1 cellular context compared by ENCODE assay signal in the genomic region with DNA sequence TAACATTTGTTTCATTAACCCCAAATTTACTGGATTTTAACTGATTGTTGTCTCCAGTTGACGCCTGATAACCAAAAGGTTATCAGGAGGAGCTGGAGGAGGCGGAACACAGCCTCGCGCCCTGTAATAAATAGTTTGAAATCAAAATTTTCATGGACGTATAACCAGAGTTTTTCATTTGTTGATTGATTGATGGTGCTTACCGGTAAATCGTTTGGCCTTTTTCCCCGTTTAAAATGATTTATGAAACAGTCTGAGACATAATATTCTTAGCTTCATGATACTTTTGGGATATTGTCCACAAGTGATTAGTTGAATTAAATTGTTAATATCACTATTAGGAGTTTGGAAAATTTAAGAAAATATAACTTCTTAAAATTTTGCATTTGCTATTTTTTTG.
TF ChIP-seq lines count a peak whose summit lies in the region.

No MANE protein-coding gene starts in this region.

TF ChIP-seq in HCT116, 20 proteins besides CTCF, POLR2A, EP300 and RAD21:
- TF ChIP-seq ZFX (IDR thresholded peaks at IDR 0.05) = no peak
- no peak for TF ChIP-seq JUND (IDR thresholded peaks at IDR 0.05)
- no peak for TF ChIP-seq POLR2AphosphoS5 (IDR thresholded peaks at IDR 0.05; ENCODE audit: low read depth, low read length)
- TF ChIP-seq CBX3 (IDR thresholded peaks at IDR 0.05; ENCODE audit: low read depth) = no peak
- TF ChIP-seq, protein P1, sequence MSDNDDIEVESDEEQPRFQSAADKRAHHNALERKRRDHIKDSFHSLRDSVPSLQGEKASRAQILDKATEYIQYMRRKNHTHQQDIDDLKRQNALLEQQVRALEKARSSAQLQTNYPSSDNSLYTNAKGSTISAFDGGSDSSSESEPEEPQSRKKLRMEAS (IDR thresholded peaks at IDR 0.05) = no peak
- TF ChIP-seq SIN3A (IDR thresholded peaks at IDR 0.05; ENCODE audit: low read depth) = no peak
- TF ChIP-seq, protein P2, sequence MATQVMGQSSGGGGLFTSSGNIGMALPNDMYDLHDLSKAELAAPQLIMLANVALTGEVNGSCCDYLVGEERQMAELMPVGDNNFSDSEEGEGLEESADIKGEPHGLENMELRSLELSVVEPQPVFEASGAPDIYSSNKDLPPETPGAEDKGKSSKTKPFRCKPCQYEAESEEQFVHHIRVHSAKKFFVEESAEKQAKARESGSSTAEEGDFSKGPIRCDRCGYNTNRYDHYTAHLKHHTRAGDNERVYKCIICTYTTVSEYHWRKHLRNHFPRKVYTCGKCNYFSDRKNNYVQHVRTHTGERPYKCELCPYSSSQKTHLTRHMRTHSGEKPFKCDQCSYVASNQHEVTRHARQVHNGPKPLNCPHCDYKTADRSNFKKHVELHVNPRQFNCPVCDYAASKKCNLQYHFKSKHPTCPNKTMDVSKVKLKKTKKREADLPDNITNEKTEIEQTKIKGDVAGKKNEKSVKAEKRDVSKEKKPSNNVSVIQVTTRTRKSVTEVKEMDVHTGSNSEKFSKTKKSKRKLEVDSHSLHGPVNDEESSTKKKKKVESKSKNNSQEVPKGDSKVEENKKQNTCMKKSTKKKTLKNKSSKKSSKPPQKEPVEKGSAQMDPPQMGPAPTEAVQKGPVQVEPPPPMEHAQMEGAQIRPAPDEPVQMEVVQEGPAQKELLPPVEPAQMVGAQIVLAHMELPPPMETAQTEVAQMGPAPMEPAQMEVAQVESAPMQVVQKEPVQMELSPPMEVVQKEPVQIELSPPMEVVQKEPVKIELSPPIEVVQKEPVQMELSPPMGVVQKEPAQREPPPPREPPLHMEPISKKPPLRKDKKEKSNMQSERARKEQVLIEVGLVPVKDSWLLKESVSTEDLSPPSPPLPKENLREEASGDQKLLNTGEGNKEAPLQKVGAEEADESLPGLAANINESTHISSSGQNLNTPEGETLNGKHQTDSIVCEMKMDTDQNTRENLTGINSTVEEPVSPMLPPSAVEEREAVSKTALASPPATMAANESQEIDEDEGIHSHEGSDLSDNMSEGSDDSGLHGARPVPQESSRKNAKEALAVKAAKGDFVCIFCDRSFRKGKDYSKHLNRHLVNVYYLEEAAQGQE (IDR thresholded peaks at IDR 0.05; ENCODE audit: low read depth) = no peak
- TF ChIP-seq EGR1 (IDR thresholded peaks at IDR 0.05; ENCODE audit: low read depth) = no peak
- no peak for TF ChIP-seq ELF1 (IDR thresholded peaks at IDR 0.05; ENCODE audit: borderline replicate concordance, low read depth)
- TF ChIP-seq SP1 (IDR thresholded peaks at IDR 0.05; ENCODE audit: low read depth) = no peak
- TF ChIP-seq, protein P3, sequence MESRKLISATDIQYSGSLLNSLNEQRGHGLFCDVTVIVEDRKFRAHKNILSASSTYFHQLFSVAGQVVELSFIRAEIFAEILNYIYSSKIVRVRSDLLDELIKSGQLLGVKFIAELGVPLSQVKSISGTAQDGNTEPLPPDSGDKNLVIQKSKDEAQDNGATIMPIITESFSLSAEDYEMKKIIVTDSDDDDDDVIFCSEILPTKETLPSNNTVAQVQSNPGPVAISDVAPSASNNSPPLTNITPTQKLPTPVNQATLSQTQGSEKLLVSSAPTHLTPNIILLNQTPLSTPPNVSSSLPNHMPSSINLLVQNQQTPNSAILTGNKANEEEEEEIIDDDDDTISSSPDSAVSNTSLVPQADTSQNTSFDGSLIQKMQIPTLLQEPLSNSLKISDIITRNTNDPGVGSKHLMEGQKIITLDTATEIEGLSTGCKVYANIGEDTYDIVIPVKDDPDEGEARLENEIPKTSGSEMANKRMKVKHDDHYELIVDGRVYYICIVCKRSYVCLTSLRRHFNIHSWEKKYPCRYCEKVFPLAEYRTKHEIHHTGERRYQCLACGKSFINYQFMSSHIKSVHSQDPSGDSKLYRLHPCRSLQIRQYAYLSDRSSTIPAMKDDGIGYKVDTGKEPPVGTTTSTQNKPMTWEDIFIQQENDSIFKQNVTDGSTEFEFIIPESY (IDR thresholded peaks at IDR 0.05; ENCODE audit: extremely low read depth, insufficient replicate concordance, low read length) = no peak
- TF ChIP-seq FOSL1 (IDR thresholded peaks at IDR 0.05; ENCODE audit: low read depth) = no peak
- TF ChIP-seq YY1 (IDR thresholded peaks at IDR 0.05; ENCODE audit: extremely low read depth, insufficient replicate concordance, low read depth, low read length) = no peak
